14 cellular contexts compared by ENCODE assay signal in the genomic region with DNA sequence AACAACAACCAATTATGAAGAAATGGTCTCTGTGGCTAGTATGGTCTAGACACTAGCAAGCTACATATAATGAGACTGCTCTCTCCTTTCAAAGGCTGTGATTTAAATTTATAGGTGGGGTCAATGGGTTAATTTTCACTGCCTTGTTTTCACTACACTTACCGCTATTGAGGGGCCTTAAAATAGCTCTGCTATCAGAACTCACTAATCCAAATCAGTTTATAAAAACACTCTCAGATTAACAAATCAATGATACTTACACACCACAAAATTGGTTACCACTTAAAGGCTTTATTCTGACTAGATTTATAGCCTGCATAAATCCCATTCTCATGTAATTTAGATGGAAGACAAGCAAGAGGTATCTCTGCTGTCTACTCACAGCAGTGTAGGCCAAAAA.
DNase-seq lines count a peak whose midpoint lies in the region; ATAC-seq and TF ChIP-seq lines count a peak whose summit lies in the region.
"Had no signal": no experiment of that assay in that cellular context is flagged by ENCODE, and none has a peak within 500 bp of the region (broad histone marks: within the 10 kb centered on the region; RNA-seq: fewer than 3 reads in every experiment).

No MANE protein-coding gene starts in this region.

- no peaks in the 10 kb centered on the region for H3K36me3 ChIP-seq in ascending aorta
- H3K36me3 ChIP-seq: BLaER1 treated with 17β-estradiol and CSF1 and Interleukin-3, amounts not matched to agents 10 nM and 100 nM had no signal

- H3K9me3 ChIP-seq in ascending aorta, result no peaks in the 10 kb centered on the region
- H3K9me3 ChIP-seq: BLaER1 treated with 17β-estradiol and CSF1 and Interleukin-3, amounts not matched to agents 10 nM and 100 nM had no signal

- ATAC-seq in HG03025 (IDR thresholded peaks at IDR 0.05; ENCODE audit: low FRiP score, unreplicated experiment), result no peak
- ATAC-seq in activated naive CD8-positive, alpha-beta T cell treated with anti-CD3 and anti-CD28 coated beads, Interleukin-2, amount 50 U/mL, for 24 hours, result no peak
- ATAC-seq: GM12878, GM23338 had no signal

- POLR2A ChIA-PET in HEK293T (lab: Yijun Ruan, JAX), result no interaction called here

- intact Hi-C loops in ascending aorta (cut with DNase I), result no loop called here

- H3K4me1 ChIP-seq in ascending aorta, result no peaks in the 10 kb centered on the region
- H3K4me1 ChIP-seq: BLaER1 treated with 17β-estradiol and CSF1 and Interleukin-3, amounts not matched to agents 10 nM and 100 nM had no signal

- DNase-seq in HEK293T (ENCODE audit: extremely low spot score), result peak; percentile 65
- DNase-seq in NCI-H1930 (lab: John Stamatoyannopoulos, UW), result peak; percentile 36 to 52
- DNase-seq in NCI-H82 treated with DMSO at 0.1 percent for 48 hours (lab: John Stamatoyannopoulos, UW; ENCODE audit: unreplicated experiment), result peak; percentile 84
- no peak for DNase-seq in nephron progenitor cell
- no peak for DNase-seq in ascending aorta (ENCODE audit: low spot score in 2 of 2)
- no peak for DNase-seq in activated naive CD8-positive, alpha-beta T cell treated with anti-CD3 and anti-CD28 coated beads, Interleukin-2, amount 50 U/mL, for 24 hours
- DNase-seq: ACHN; CD4-positive, CD25-positive, alpha-beta regulatory T cell; DMS 273 treated with DMSO at 0.1 percent for 48 hours; H7 had no signal

- no peak overlapping the region for H3K4me3 ChIP-seq in ascending aorta
- H3K4me3 ChIP-seq: BLaER1 treated with 17β-estradiol and CSF1 and Interleukin-3, amounts not matched to agents 10 nM and 100 nM; GM12878; GM23338 had no signal

- peaks cover 10% of the 10 kb centered on the region for H3K27me3 Mint-ChIP-seq in nephron progenitor cell (ENCODE audit: low read depth, poor library complexity)
- H3K27me3 Mint-ChIP-seq in activated naive CD8-positive, alpha-beta T cell treated with anti-CD3 and anti-CD28 coated beads, Interleukin-2, amount 50 U/mL, for 24 hours, result no peaks in the 10 kb centered on the region

- TF ChIP-seq CTCF in nephron progenitor cell (IDR thresholded peaks at IDR 0.05) (no peak), ascending aorta (IDR thresholded peaks at IDR 0.05) (no peak)

- peak overlapping the region; percentile 54 for H3K4me3 Mint-ChIP-seq in nephron progenitor cell
- H3K4me3 Mint-ChIP-seq in activated naive CD8-positive, alpha-beta T cell treated with anti-CD3 and anti-CD28 coated beads, Interleukin-2, amount 50 U/mL, for 24 hours, result no peak overlapping the region
- H3K4me3 Mint-ChIP-seq: CD4-positive, CD25-positive, alpha-beta regulatory T cell; GM23338 had no signal

- H3K4me1 Mint-ChIP-seq in nephron progenitor cell, result peaks cover 15% of the 10 kb centered on the region
- H3K4me1 Mint-ChIP-seq in activated naive CD8-positive, alpha-beta T cell treated with anti-CD3 and anti-CD28 coated beads, Interleukin-2, amount 50 U/mL, for 24 hours, result no peaks in the 10 kb centered on the region
- H3K4me1 Mint-ChIP-seq: CD4-positive, CD25-positive, alpha-beta regulatory T cell had no signal

- CTCF ChIA-PET in HEK293T (lab: Yijun Ruan, JAX), result no interaction called here

- H3K27me3 ChIP-seq in ascending aorta, result no peaks in the 10 kb centered on the region
- H3K27me3 ChIP-seq: BLaER1 treated with 17β-estradiol and CSF1 and Interleukin-3, amounts not matched to agents 10 nM and 100 nM had no signal

- H3K27ac ChIP-seq in ascending aorta, result no peak overlapping the region
- H3K27ac ChIP-seq: BLaER1 treated with 17β-estradiol and CSF1 and Interleukin-3, amounts not matched to agents 10 nM and 100 nM had no signal

- no peaks in the 10 kb centered on the region for H3K9me3 Mint-ChIP-seq in nephron progenitor cell
- H3K9me3 Mint-ChIP-seq in activated naive CD8-positive, alpha-beta T cell treated with anti-CD3 and anti-CD28 coated beads, Interleukin-2, amount 50 U/mL, for 24 hours, result no peaks in the 10 kb centered on the region
- H3K9me3 Mint-ChIP-seq: CD4-positive, CD25-positive, alpha-beta regulatory T cell; GM23338 had no signal

- peak overlapping the region; percentile 30 for H3K27ac Mint-ChIP-seq in nephron progenitor cell
- H3K27ac Mint-ChIP-seq in activated naive CD8-positive, alpha-beta T cell treated with anti-CD3 and anti-CD28 coated beads, Interleukin-2, amount 50 U/mL, for 24 hours, result no peak overlapping the region
- H3K27ac Mint-ChIP-seq: CD4-positive, CD25-positive, alpha-beta regulatory T cell; GM23338 had no signal

- H3K36me3 Mint-ChIP-seq in nephron progenitor cell (ENCODE audit: low read depth), result no peaks in the 10 kb centered on the region
- H3K36me3 Mint-ChIP-seq in activated naive CD8-positive, alpha-beta T cell treated with anti-CD3 and anti-CD28 coated beads, Interleukin-2, amount 50 U/mL, for 24 hours (ENCODE audit: low read depth), result no peaks in the 10 kb centered on the region
- H3K36me3 Mint-ChIP-seq: CD4-positive, CD25-positive, alpha-beta regulatory T cell had no signal

TF ChIP-seq in HEK293T, 16 proteins besides CTCF, POLR2A, EP300 and RAD21:
- no peak for TF ChIP-seq L3MBTL2 (conservative IDR thresholded peaks at IDR 0.05)
- TF ChIP-seq BHLHE40 (IDR thresholded peaks at IDR 0.05; ENCODE audit: borderline replicate concordance), result no peak
- TF ChIP-seq SP1 (IDR thresholded peaks at IDR 0.05), result no peak
- TF ChIP-seq CTBP1 (IDR thresholded peaks at IDR 0.05; ENCODE audit: borderline replicate concordance), result peak; percentile 99
- TF ChIP-seq SUZ12 (IDR thresholded peaks at IDR 0.05), result no peak
- TF ChIP-seq FOXA1 (IDR thresholded peaks at IDR 0.05), result peak; percentile 66; the same call in 1 of the 2 replicates
- TF ChIP-seq LEF1 (IDR thresholded peaks at IDR 0.05; ENCODE audit: borderline replicate concordance), result peak; percentile 98
- TF ChIP-seq ARNT (IDR thresholded peaks at IDR 0.05), result peak; percentile 88
- peak; percentile 88 for TF ChIP-seq TARDBP (IDR thresholded peaks at IDR 0.05)
- peak; percentile 74 for TF ChIP-seq FOXM1 (IDR thresholded peaks at IDR 0.05; ENCODE audit: borderline replicate concordance)
- TF ChIP-seq FOXK2 (IDR thresholded peaks at IDR 0.05), result peak; percentile 81; the same call in 1 of the 2 replicates
- no peak for TF ChIP-seq ELF4 (IDR thresholded peaks at IDR 0.05)
- no peak for TF ChIP-seq NFRKB (IDR thresholded peaks at IDR 0.05)
- TF ChIP-seq, protein P1, sequence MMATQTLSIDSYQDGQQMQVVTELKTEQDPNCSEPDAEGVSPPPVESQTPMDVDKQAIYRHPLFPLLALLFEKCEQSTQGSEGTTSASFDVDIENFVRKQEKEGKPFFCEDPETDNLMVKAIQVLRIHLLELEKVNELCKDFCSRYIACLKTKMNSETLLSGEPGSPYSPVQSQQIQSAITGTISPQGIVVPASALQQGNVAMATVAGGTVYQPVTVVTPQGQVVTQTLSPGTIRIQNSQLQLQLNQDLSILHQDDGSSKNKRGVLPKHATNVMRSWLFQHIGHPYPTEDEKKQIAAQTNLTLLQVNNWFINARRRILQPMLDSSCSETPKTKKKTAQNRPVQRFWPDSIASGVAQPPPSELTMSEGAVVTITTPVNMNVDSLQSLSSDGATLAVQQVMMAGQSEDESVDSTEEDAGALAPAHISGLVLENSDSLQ (IDR thresholded peaks at IDR 0.05), result peak; percentile 98
- TF ChIP-seq HDGF (IDR thresholded peaks at IDR 0.05; ENCODE audit: borderline replicate concordance), result no peak
- peak; percentile 78 for TF ChIP-seq ZNF384 (IDR thresholded peaks at IDR 0.05)
TF ChIP-seq in HEK293T: peak in this region for 9.

Comparison
In these comparisons a context has a peak if more than half of its experiments do, and no peak if none do; other contexts are left out.
1. DNase-seq: peak in HEK293T (single experiment), NCI-H1930 (2 of 2) and NCI-H82 treated with DMSO at 0.1 percent for 48 hours (single experiment); none in nephron progenitor cell (single experiment), ascending aorta (0 of 2) and activated naive CD8-positive, alpha-beta T cell treated with anti-CD3 and anti-CD28 coated beads, Interleukin-2, amount 50 U/mL, for 24 hours (single experiment).